ENCODE assay signal across 1 cellular context in genomic region chr2:54557601-54558187, GRCh38.
TF ChIP-seq lines count a peak whose summit lies in the region.

No MANE protein-coding gene starts in this region.

TF ChIP-seq in HepG2, 621 proteins besides CTCF, POLR2A, EP300 and RAD21 (continued from another document and continues in another):
- 0 out of 2 replicates have a peak, but pooled peaks have one; percentile 16 for TF ChIP-seq RERE (CRISPR knock-in tag; IDR thresholded peaks at IDR 0.05; ENCODE audit: low read depth)
- TF ChIP-seq ZNF282 (IDR thresholded peaks at IDR 0.05; ENCODE audit: partially characterized antibody) = no peak
- no peak for TF ChIP-seq ZNF468 (CRISPR knock-in tag; IDR thresholded peaks at IDR 0.05)
- TF ChIP-seq NFIC (IDR thresholded peaks at IDR 0.05; ENCODE audit: low read length) = peak; percentile 24; the same call in 1 of the 2 replicates
- no peak for TF ChIP-seq CBX1 (IDR thresholded peaks at IDR 0.05; ENCODE audit: low read depth)
- 0 out of 2 replicates have a peak, but pooled peaks have one; percentile 70 for TF ChIP-seq POGK (CRISPR knock-in tag; conservative IDR thresholded peaks at IDR 0.05)
- peak; percentile 75; the same call in 1 of the 2 replicates for TF ChIP-seq ZGPAT (CRISPR knock-in tag; IDR thresholded peaks at IDR 0.05)
- no peak for TF ChIP-seq SMARCE1 (IDR thresholded peaks at IDR 0.05; ENCODE audit: borderline replicate concordance)
- TF ChIP-seq FOXO4 (CRISPR knock-in tag; conservative IDR thresholded peaks at IDR 0.05) = no peak
- no peak; the same call in 1 of the 2 replicates for TF ChIP-seq E2F1 (CRISPR knock-in tag; IDR thresholded peaks at IDR 0.05)
- peak; percentile 84; the same call in 1 of the 2 replicates for TF ChIP-seq HOXD1 (CRISPR knock-in tag; IDR thresholded peaks at IDR 0.05)
- TF ChIP-seq CREB3 (CRISPR knock-in tag; IDR thresholded peaks at IDR 0.05) = no peak
- no peak; the same call in 1 of the 2 replicates for TF ChIP-seq TMF1 (CRISPR knock-in tag; IDR thresholded peaks at IDR 0.05; ENCODE audit: low read depth)
- no peak; the same call in 1 of the 2 replicates for TF ChIP-seq ZNF75D (CRISPR knock-in tag; IDR thresholded peaks at IDR 0.05; ENCODE audit: borderline replicate concordance)
- TF ChIP-seq NRL (CRISPR knock-in tag; IDR thresholded peaks at IDR 0.05; ENCODE audit: borderline replicate concordance) = peak; percentile 51; the same call in 1 of the 2 replicates
- TF ChIP-seq ZNF446 (CRISPR knock-in tag; IDR thresholded peaks at IDR 0.05) = no peak
- no peak; the same call in none of the 2 replicates for TF ChIP-seq ISL2 (CRISPR knock-in tag; IDR thresholded peaks at IDR 0.05)
- TF ChIP-seq ZNF549 (CRISPR knock-in tag; IDR thresholded peaks at IDR 0.05) = no peak
- peak; percentile 64; the same call in 1 of the 2 replicates for TF ChIP-seq ZNF501 (CRISPR knock-in tag; IDR thresholded peaks at IDR 0.05)
- TF ChIP-seq ZNF768 (CRISPR knock-in tag; IDR thresholded peaks at IDR 0.05) = peak; percentile 80
- TF ChIP-seq ZBTB4 (CRISPR knock-in tag; IDR thresholded peaks at IDR 0.05; ENCODE audit: borderline replicate concordance) = no peak
- TF ChIP-seq UBTF (CRISPR knock-in tag; IDR thresholded peaks at IDR 0.05) = peak; percentile 86
- TF ChIP-seq ZSCAN31 (CRISPR knock-in tag; IDR thresholded peaks at IDR 0.05; ENCODE audit: low read depth) = peak; percentile 61
- TF ChIP-seq STAT5B (CRISPR knock-in tag; IDR thresholded peaks at IDR 0.05) = no peak
- peak; percentile 80; the same call in 1 of the 2 replicates for TF ChIP-seq MTA1 (CRISPR knock-in tag; IDR thresholded peaks at IDR 0.05; ENCODE audit: borderline replicate concordance)
- TF ChIP-seq NFE2L1 (CRISPR knock-in tag; IDR thresholded peaks at IDR 0.05; ENCODE audit: borderline replicate concordance) = no peak
- peak; percentile 92 for TF ChIP-seq IKZF4 (CRISPR knock-in tag; IDR thresholded peaks at IDR 0.05; ENCODE audit: borderline replicate concordance, low read depth, not compliant biosample characterization)
- no peak for TF ChIP-seq THAP9 (CRISPR knock-in tag; IDR thresholded peaks at IDR 0.05; ENCODE audit: borderline replicate concordance)
- no peak for TF ChIP-seq ZKSCAN1 (IDR thresholded peaks at IDR 0.05; ENCODE audit: low read length)
- 0 out of 2 replicates have a peak, but pooled peaks have one; percentile 47 for TF ChIP-seq GLMP (CRISPR knock-in tag; IDR thresholded peaks at IDR 0.05; ENCODE audit: borderline replicate concordance)
